ENCODE assay signal across 36 cellular contexts in genomic region chr3:57768595-57768994, GRCh38.
"Had no signal": no experiment of that assay in that cellular context is flagged by ENCODE, and none has a peak within 500 bp of the region (broad histone marks: within the 10 kb centered on the region; RNA-seq: fewer than 3 reads in every experiment).

No MANE protein-coding gene starts in this region.

- H3K27ac Mint-ChIP-seq: activated CD4-positive, alpha-beta memory T cell treated with anti-CD3 and anti-CD28 coated beads, Interleukin-2, amount 10 ng/mL, durations not matched to agents 7 days and 5 days; activated CD4-positive, alpha-beta T cell treated with anti-CD3 and anti-CD28 coated beads for 36 hours; activated CD4-positive, alpha-beta T cell treated with anti-CD3 and anti-CD28 coated beads, Interleukin-2, amount 10 ng/mL, durations not matched to agents 7 days and 5 days; activated CD8-positive, alpha-beta memory T cell treated with anti-CD3 and anti-CD28 coated beads, Interleukin-2, amount 10 ng/mL, durations not matched to agents 7 days and 5 days; activated CD8-positive, alpha-beta T cell treated with anti-CD3 and anti-CD28 coated beads, Interleukin-2, amount 10 ng/mL, durations not matched to agents 7 days and 5 days; activated naive CD4-positive, alpha-beta T cell treated with anti-CD3 and anti-CD28 coated beads, Interleukin-2, amount 10 ng/mL, durations not matched to agents 7 days and 5 days; activated naive CD4-positive, alpha-beta T cell treated with anti-CD3 and anti-CD28 coated beads, Interleukin-2, amount 50 U/mL, for 24 hours; activated naive CD8-positive, alpha-beta T cell; activated naive CD8-positive, alpha-beta T cell treated with anti-CD3 and anti-CD28 coated beads, Interleukin-2, amount 10 ng/mL, durations not matched to agents 7 days and 5 days; activated naive CD8-positive, alpha-beta T cell treated with anti-CD3 and anti-CD28 coated beads, Interleukin-2, amount 50 U/mL, for 24 hours; activated T-cell treated with anti-CD3 and anti-CD28 coated beads, Interleukin-2, amount 50 U/mL, for 24 hours; activated T-helper 2 cell treated with anti-CD3 and anti-CD28 coated beads, Interferon-gamma antibody, Interleukin-2, Interleukin-4, amounts not matched to agents 10 μg/mL and 5 μg/mL and 100 μg/mL, durations not matched to agents 14 hours and 24 hours and 36 hours; brain; T-helper 1 cell treated with Interleukin-12 subunit alpha and Interleukin-12 subunit beta and Interleukin-4 antibody, amounts not matched to agents 30 μg/mL and 1 μg/mL, for 36 hours; T-helper 2 cell treated with Interferon-gamma antibody and Interleukin-4, amounts not matched to agents 5 μg/mL and 100 μg/mL, for 36 hours had no signal

- H3K4me3 ChIP-seq: ascending aorta, breast epithelium had no signal

- H3K9me3 Mint-ChIP-seq: activated CD4-positive, alpha-beta memory T cell treated with anti-CD3 and anti-CD28 coated beads, Interleukin-2, amount 10 ng/mL, durations not matched to agents 7 days and 5 days; activated CD4-positive, alpha-beta T cell treated with anti-CD3 and anti-CD28 coated beads, Interleukin-2, amount 10 ng/mL, durations not matched to agents 7 days and 5 days; activated naive CD4-positive, alpha-beta T cell treated with anti-CD3 and anti-CD28 coated beads, Interleukin-2, amount 10 ng/mL, durations not matched to agents 7 days and 5 days; activated naive CD4-positive, alpha-beta T cell treated with anti-CD3 and anti-CD28 coated beads, Interleukin-2, amount 50 U/mL, for 24 hours; activated naive CD8-positive, alpha-beta T cell treated with anti-CD3 and anti-CD28 coated beads, Interleukin-2, amount 10 ng/mL, durations not matched to agents 7 days and 5 days; activated naive CD8-positive, alpha-beta T cell treated with anti-CD3 and anti-CD28 coated beads, Interleukin-2, amount 50 U/mL, for 24 hours; activated T-cell treated with anti-CD3 and anti-CD28 coated beads, Interleukin-2, amount 50 U/mL, for 24 hours; activated T-helper 2 cell treated with anti-CD3 and anti-CD28 coated beads, Interferon-gamma antibody, Interleukin-2, Interleukin-4, amounts not matched to agents 10 μg/mL and 5 μg/mL and 100 μg/mL, durations not matched to agents 14 hours and 24 hours and 36 hours; brain; T-helper 1 cell treated with Interleukin-12 subunit alpha and Interleukin-12 subunit beta and Interleukin-4 antibody, amounts not matched to agents 30 μg/mL and 1 μg/mL, for 36 hours; T-helper 2 cell treated with Interferon-gamma antibody and Interleukin-4, amounts not matched to agents 5 μg/mL and 100 μg/mL, for 36 hours; WTC11 had no signal

- H3K27ac ChIP-seq: ascending aorta, breast epithelium, VCaP had no signal

- DNase-seq: activated CD4-positive, alpha-beta memory T cell treated with anti-CD3 and anti-CD28 coated beads, Interleukin-2, amount 10 ng/mL, durations not matched to agents 7 days and 5 days; activated CD4-positive, alpha-beta T cell treated with anti-CD3 and anti-CD28 coated beads for 1 hour; activated CD4-positive, alpha-beta T cell treated with anti-CD3 and anti-CD28 coated beads for 36 hours; activated CD4-positive, alpha-beta T cell treated with anti-CD3 and anti-CD28 coated beads for 48 hours; activated CD4-positive, alpha-beta T cell treated with anti-CD3 and anti-CD28 coated beads, Interleukin-2, amount 10 ng/mL, durations not matched to agents 7 days and 5 days; activated CD4-positive, alpha-beta T cell treated with anti-CD3 and anti-CD28 coated beads, Interleukin-2, amount 50 U/mL, for 48 hours; activated CD4-positive, CD25-positive, alpha-beta regulatory T cell; activated CD8-positive, alpha-beta memory T cell treated with anti-CD3 and anti-CD28 coated beads for 24 hours; activated CD8-positive, alpha-beta memory T cell treated with anti-CD3 and anti-CD28 coated beads, Interleukin-2, amount 10 ng/mL, durations not matched to agents 7 days and 5 days; activated CD8-positive, alpha-beta memory T cell treated with anti-CD3 and anti-CD28 coated beads, Interleukin-2, amount 50 U/mL, for 48 hours; activated CD8-positive, alpha-beta T cell treated with anti-CD3 and anti-CD28 coated beads, Interleukin-2, amount 10 ng/mL, durations not matched to agents 7 days and 5 days; activated effector memory CD4-positive, alpha-beta T cell treated with Interleukin-2 at 50 U/mL for 16 hours; activated gamma-delta T cell; activated naive CD4-positive, alpha-beta T cell treated with anti-CD3 and anti-CD28 coated beads, Interleukin-2, amount 10 ng/mL, durations not matched to agents 7 days and 5 days; activated naive CD4-positive, alpha-beta T cell treated with Interleukin-2 at 50 U/mL for 16 hours; activated naive CD8-positive, alpha-beta T cell treated with anti-CD3 and anti-CD28 coated beads, Interleukin-2, amount 10 ng/mL, durations not matched to agents 7 days and 5 days; activated naive CD8-positive, alpha-beta T cell treated with anti-CD3 and anti-CD28 coated beads, Interleukin-2, amount 50 U/mL, for 24 hours; activated T-cell treated with anti-CD3 and anti-CD28 coated beads, Interleukin-2, amount 50 U/mL, for 24 hours; activated T-cell treated with anti-CD3 and anti-CD28 coated beads, Interleukin-2, amount 50 U/mL, for 48 hours; amygdala; anterior cingulate cortex; central memory CD4-positive, alpha-beta T cell; T-helper 1 cell; T-helper 2 cell; T-helper 9 cell had no signal

- H3K36me3 ChIP-seq: ascending aorta, breast epithelium had no signal

- H3K9me3 ChIP-seq: ascending aorta, breast epithelium had no signal

- H3K27me3 ChIP-seq: ascending aorta, breast epithelium had no signal

- H3K27me3 Mint-ChIP-seq: activated CD4-positive, alpha-beta memory T cell treated with anti-CD3 and anti-CD28 coated beads, Interleukin-2, amount 10 ng/mL, durations not matched to agents 7 days and 5 days; activated CD4-positive, alpha-beta T cell treated with anti-CD3 and anti-CD28 coated beads for 36 hours; activated CD4-positive, alpha-beta T cell treated with anti-CD3 and anti-CD28 coated beads, Interleukin-2, amount 10 ng/mL, durations not matched to agents 7 days and 5 days; activated CD8-positive, alpha-beta memory T cell treated with anti-CD3 and anti-CD28 coated beads, Interleukin-2, amount 10 ng/mL, durations not matched to agents 7 days and 5 days; activated naive CD4-positive, alpha-beta T cell treated with anti-CD3 and anti-CD28 coated beads, Interleukin-2, amount 10 ng/mL, durations not matched to agents 7 days and 5 days; activated naive CD4-positive, alpha-beta T cell treated with anti-CD3 and anti-CD28 coated beads, Interleukin-2, amount 50 U/mL, for 24 hours; activated naive CD8-positive, alpha-beta T cell; activated naive CD8-positive, alpha-beta T cell treated with anti-CD3 and anti-CD28 coated beads, Interleukin-2, amount 10 ng/mL, durations not matched to agents 7 days and 5 days; activated naive CD8-positive, alpha-beta T cell treated with anti-CD3 and anti-CD28 coated beads, Interleukin-2, amount 50 U/mL, for 24 hours; activated T-cell treated with anti-CD3 and anti-CD28 coated beads, Interleukin-2, amount 50 U/mL, for 24 hours; brain had no signal

- H3K4me3 Mint-ChIP-seq: activated CD4-positive, alpha-beta memory T cell treated with anti-CD3 and anti-CD28 coated beads, Interleukin-2, amount 10 ng/mL, durations not matched to agents 7 days and 5 days; activated CD4-positive, alpha-beta T cell treated with anti-CD3 and anti-CD28 coated beads for 36 hours; activated CD4-positive, alpha-beta T cell treated with anti-CD3 and anti-CD28 coated beads, Interleukin-2, amount 10 ng/mL, durations not matched to agents 7 days and 5 days; activated CD8-positive, alpha-beta memory T cell treated with anti-CD3 and anti-CD28 coated beads, Interleukin-2, amount 10 ng/mL, durations not matched to agents 7 days and 5 days; activated CD8-positive, alpha-beta T cell treated with anti-CD3 and anti-CD28 coated beads, Interleukin-2, amount 10 ng/mL, durations not matched to agents 7 days and 5 days; activated naive CD4-positive, alpha-beta T cell treated with anti-CD3 and anti-CD28 coated beads, Interleukin-2, amount 10 ng/mL, durations not matched to agents 7 days and 5 days; activated naive CD4-positive, alpha-beta T cell treated with anti-CD3 and anti-CD28 coated beads, Interleukin-2, amount 50 U/mL, for 24 hours; activated naive CD8-positive, alpha-beta T cell; activated naive CD8-positive, alpha-beta T cell treated with anti-CD3 and anti-CD28 coated beads, Interleukin-2, amount 10 ng/mL, durations not matched to agents 7 days and 5 days; activated naive CD8-positive, alpha-beta T cell treated with anti-CD3 and anti-CD28 coated beads, Interleukin-2, amount 50 U/mL, for 24 hours; activated T-cell treated with anti-CD3 and anti-CD28 coated beads, Interleukin-2, amount 50 U/mL, for 24 hours; brain; T-helper 1 cell treated with Interleukin-12 subunit alpha and Interleukin-12 subunit beta and Interleukin-4 antibody, amounts not matched to agents 30 μg/mL and 1 μg/mL, for 36 hours; T-helper 2 cell treated with Interferon-gamma antibody and Interleukin-4, amounts not matched to agents 5 μg/mL and 100 μg/mL, for 36 hours; WTC11 had no signal

- ATAC-seq: activated CD4-positive, alpha-beta T cell treated with anti-CD3 and anti-CD28 coated beads for 36 hours; activated CD4-positive, CD25-positive, alpha-beta regulatory T cell treated with anti-CD3 and anti-CD28 coated beads, Interleukin-2, amount 50 U/mL, for 24 hours; activated CD8-positive, alpha-beta memory T cell treated with anti-CD3 and anti-CD28 coated beads, Interleukin-2, amount 10 ng/mL, durations not matched to agents 7 days and 5 days; activated CD8-positive, alpha-beta T cell treated with anti-CD3 and anti-CD28 coated beads, Interleukin-2, amount 10 ng/mL, durations not matched to agents 7 days and 5 days; activated naive CD8-positive, alpha-beta T cell treated with anti-CD3 and anti-CD28 coated beads, Interleukin-2, amount 50 U/mL, for 24 hours; WTC11 had no signal
